8 cellular contexts compared by ENCODE assay signal in genomic region chr12:56116267-56117081, GRCh38. TPM values are rescaled to one million over a fixed set of nuclear protein-coding genes. Genes with fewer than 3 reads are reported as not detected.
DNase-seq lines count a peak whose midpoint lies in the region; ATAC-seq and TF ChIP-seq lines count a peak whose summit lies in the region.

TSS of gene RPL41 (plus strand) at chr12:56116633.

- peak within 1 kb of the TSS; percentile 95 for H3K27ac ChIP-seq in left lung

- peaks cover 15 to 32% of the 10 kb centered on the region in 2 donors for H3K4me1 ChIP-seq in left lung

- no peak for TF ChIP-seq CTCF in left lung (IDR thresholded peaks at IDR 0.05)

- peak within 1 kb of the TSS; percentile 56 to 66 for H3K4me3 ChIP-seq in left lung

- peaks cover 0 to 47% of the 10 kb centered on the region in 2 donors for H3K36me3 ChIP-seq in left lung

- no peaks in the 10 kb centered on the region for H3K27me3 ChIP-seq in left lung

- no peaks in the 10 kb centered on the region for H3K9me3 ChIP-seq in left lung

- intact Hi-C loops in left lung (cut with DNase I): no loop called here

- DNase-seq in AML-193 (lab: John Stamatoyannopoulos, UW): peak; percentile 86 to 87
- DNase-seq in GM19238 (ENCODE audit: insufficient read length, low spot score): peak; percentile 61
- peak; percentile 94 for DNase-seq in NCI-H748 treated with DMSO at 0.1 percent for 48 hours (lab: John Stamatoyannopoulos, UW)
- DNase-seq in activated CD4-positive, alpha-beta T cell treated with anti-CD3 and anti-CD28 coated beads, Interleukin-2, amount 50 U/mL, for 1 hour: peak; percentile 95
- DNase-seq in dermis blood vessel endothelial cell: peak; percentile 96
- DNase-seq in left lung: peak; percentile 93 to 94
- DNase-seq in stimulated activated CD4-positive, alpha-beta T cell treated with anti-CD3 and anti-CD28 coated beads, Interleukin-2, amount 100 ng/mL, for 48 hours: peak; percentile 93 to 94

- ATAC-seq in HG03521 (IDR thresholded peaks at IDR 0.05; ENCODE audit: unreplicated experiment) (peak; percentile 44), left lung (peak; percentile 72)

RNA-seq across cellular contexts. Expression of gene RPL41, which starts in this region (rescaled TPM):
- total RNA-seq in dermis blood vessel endothelial cell (2,567 and 3,056 TPM in 2 replicates), left lung (1,000 to 10,000 TPM; 3,023 to 3,157 TPM)

Comparison
In these comparisons a context has a peak if more than half of its experiments do, and no peak if none do; other contexts are left out.
1. Peak in every context shown above with its lines: DNase-seq, ATAC-seq, H3K4me3 ChIP-seq and H3K27ac ChIP-seq.